In the genomic region with DNA sequence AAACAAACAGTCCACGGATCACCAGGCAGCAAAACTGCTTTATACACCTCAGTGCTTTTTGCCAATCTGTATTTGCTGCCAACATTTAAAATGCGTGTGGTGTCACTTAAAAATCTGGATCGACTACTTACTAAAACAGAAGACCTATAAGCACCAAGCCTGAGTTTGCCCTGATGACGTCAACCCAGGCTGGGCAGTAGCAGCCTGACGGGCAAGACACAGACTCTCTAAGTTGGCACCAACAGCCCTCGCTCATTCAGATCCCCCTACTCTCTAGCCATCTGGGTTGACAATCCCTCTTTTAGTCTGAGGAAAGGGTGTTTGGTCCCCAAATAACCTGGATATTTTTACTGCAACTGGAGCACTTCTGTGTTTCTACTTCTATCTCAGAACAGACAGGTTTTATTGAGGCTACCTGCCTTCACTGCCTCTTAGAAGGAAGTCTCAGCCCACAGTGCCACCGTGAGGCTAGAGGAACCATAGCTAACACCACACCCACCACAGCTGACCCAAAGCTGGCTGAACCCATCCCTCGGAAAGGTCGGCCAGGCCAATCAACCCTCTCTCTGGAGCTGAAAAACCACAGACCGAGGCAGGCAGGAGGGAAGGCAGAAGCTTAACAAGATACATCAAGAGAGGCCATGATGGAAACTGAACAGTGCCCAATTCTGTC, we compare ENCODE assay signal across 1 cellular context.
TF ChIP-seq lines count a peak whose summit lies in the region.

No MANE protein-coding gene starts in this region.

TF ChIP-seq in K562, 482 proteins besides CTCF, POLR2A, EP300 and RAD21:
- TF ChIP-seq, protein P1, sequence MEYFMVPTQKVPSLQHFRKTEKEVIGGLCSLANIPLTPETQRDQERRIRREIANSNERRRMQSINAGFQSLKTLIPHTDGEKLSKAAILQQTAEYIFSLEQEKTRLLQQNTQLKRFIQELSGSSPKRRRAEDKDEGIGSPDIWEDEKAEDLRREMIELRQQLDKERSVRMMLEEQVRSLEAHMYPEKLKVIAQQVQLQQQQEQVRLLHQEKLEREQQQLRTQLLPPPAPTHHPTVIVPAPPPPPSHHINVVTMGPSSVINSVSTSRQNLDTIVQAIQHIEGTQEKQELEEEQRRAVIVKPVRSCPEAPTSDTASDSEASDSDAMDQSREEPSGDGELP (CRISPR knock-in tag; IDR thresholded peaks at IDR 0.05; ENCODE audit: borderline replicate concordance), result peak; percentile 41; the same call in 1 of the 2 replicates
- no peak for TF ChIP-seq ILK (tag; IDR thresholded peaks at IDR 0.05; ENCODE audit: borderline replicate concordance, low read depth)
- TF ChIP-seq RBFOX2 (IDR thresholded peaks at IDR 0.05; ENCODE audit: low read depth, low read length), result 0 out of 2 replicates have a peak, but pooled peaks have one; percentile 4
